Comparison of ENCODE assay signal across 1 cellular context in the genomic region with DNA sequence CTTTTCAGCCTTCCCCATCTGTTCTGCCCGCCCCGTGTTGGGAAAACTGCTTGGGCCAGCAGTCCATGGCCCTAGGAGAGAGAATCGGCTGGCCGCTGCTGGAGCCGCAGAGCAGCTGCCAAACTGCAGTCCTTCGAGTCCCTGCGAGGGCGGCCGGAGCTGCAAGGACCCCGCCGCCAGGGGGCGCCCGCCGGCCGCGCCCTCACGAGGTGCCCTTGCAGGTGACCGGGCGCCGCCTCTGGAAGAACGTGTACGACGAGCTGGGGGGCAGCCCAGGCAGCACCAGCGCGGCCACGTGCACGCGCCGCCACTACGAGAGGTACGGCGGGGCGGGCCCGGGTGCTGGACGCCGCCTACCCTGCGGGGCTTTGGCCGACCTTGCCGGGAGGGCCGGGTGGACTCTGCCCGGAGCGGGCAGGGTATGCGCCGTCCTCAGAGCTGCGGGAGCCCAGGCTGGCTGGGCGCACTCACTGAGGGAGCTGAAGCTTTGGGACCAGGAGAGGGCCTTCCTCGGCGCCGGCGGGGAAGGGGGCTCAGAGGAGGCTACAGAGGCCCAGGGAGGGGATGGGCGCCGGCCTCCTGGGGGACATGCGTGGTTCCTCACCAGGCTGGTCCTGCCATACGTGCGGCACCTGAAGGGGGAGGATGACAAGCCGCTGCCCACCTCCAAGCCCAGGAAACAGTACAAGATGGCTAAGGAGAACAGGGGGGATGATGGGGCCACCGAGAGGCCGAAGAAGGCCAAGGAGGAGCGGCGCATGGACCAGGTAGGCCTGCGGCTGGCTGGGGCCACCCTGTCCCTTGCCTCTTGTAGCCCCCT.
TF ChIP-seq lines count a peak whose summit lies in the region.

No MANE protein-coding gene starts in this region.

TF ChIP-seq in K562, 482 proteins besides CTCF, POLR2A, EP300 and RAD21 (continued from another document and continues in another):
- TF ChIP-seq, protein P1, sequence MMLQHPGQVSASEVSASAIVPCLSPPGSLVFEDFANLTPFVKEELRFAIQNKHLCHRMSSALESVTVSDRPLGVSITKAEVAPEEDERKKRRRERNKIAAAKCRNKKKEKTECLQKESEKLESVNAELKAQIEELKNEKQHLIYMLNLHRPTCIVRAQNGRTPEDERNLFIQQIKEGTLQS (IDR thresholded peaks at IDR 0.05): no peak
- TF ChIP-seq, protein P1 (CRISPR knock-in tag; conservative IDR thresholded peaks at IDR 0.05): no peak
- TF ChIP-seq, protein P2, sequence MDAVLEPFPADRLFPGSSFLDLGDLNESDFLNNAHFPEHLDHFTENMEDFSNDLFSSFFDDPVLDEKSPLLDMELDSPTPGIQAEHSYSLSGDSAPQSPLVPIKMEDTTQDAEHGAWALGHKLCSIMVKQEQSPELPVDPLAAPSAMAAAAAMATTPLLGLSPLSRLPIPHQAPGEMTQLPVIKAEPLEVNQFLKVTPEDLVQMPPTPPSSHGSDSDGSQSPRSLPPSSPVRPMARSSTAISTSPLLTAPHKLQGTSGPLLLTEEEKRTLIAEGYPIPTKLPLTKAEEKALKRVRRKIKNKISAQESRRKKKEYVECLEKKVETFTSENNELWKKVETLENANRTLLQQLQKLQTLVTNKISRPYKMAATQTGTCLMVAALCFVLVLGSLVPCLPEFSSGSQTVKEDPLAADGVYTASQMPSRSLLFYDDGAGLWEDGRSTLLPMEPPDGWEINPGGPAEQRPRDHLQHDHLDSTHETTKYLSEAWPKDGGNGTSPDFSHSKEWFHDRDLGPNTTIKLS (IDR thresholded peaks at IDR 0.05; ENCODE audit: borderline replicate concordance, low read depth): no peak
- TF ChIP-seq ASH1L (IDR thresholded peaks at IDR 0.05; ENCODE audit: borderline replicate concordance, low read depth, partially characterized antibody) (no peak), TRIM28 (IDR thresholded peaks at IDR 0.05) (no peak), HNRNPK (IDR thresholded peaks at IDR 0.05; ENCODE audit: low read depth, low read length, poor library complexity, severe bottlenecking) (no peak), RBM34 (IDR thresholded peaks at IDR 0.05; ENCODE audit: borderline replicate concordance, insufficient read depth, low read length) (no peak), TAF1 (IDR thresholded peaks at IDR 0.05; ENCODE audit: control insufficient read depth, extremely low read depth, insufficient read depth, low read length, severe bottlenecking) (no peak), XRCC3 (IDR thresholded peaks at IDR 0.05) (no peak), CXXC5 (CRISPR knock-in tag; IDR thresholded peaks at IDR 0.05) (peak; percentile 42), MTA1 (IDR thresholded peaks at IDR 0.05; ENCODE audit: borderline replicate concordance) (no peak), GABPA (tag; conservative IDR thresholded peaks at IDR 0.05; ENCODE audit: low read depth) (no peak), MTA3 (IDR thresholded peaks at IDR 0.05; ENCODE audit: borderline replicate concordance) (peak; percentile 85), ZNF217 (CRISPR knock-in tag; IDR thresholded peaks at IDR 0.05) (no peak), FOXK2 (conservative IDR thresholded peaks at IDR 0.05 in 1 of 2, IDR thresholded peaks at IDR 0.05 in 1 of 2; ENCODE audit: low read depth in 2 of 2) (no peak), GATA2 (CRISPR knock-in tag; IDR thresholded peaks at IDR 0.05) (no peak), ADNP (tag; IDR thresholded peaks at IDR 0.05) (no peak), PHF21A (IDR thresholded peaks at IDR 0.05; ENCODE audit: borderline replicate concordance, low read depth) (no peak), ZNF589 (CRISPR knock-in tag; IDR thresholded peaks at IDR 0.05; ENCODE audit: low read depth) (no peak), DNMT1 (IDR thresholded peaks at IDR 0.05) (no peak), SMARCB1 (IDR thresholded peaks at IDR 0.05; ENCODE audit: insufficient read length, low read depth) (no peak), BRCA1 (IDR thresholded peaks at IDR 0.05) (no peak), BRCA1 (CRISPR knock-in tag; IDR thresholded peaks at IDR 0.05) (no peak), POU5F1 (IDR thresholded peaks at IDR 0.05; ENCODE audit: borderline replicate concordance, low read depth, low read length, partially characterized antibody) (no peak), CHCHD3 (CRISPR knock-in tag; IDR thresholded peaks at IDR 0.05) (no peak), SRSF9 (IDR thresholded peaks at IDR 0.05; ENCODE audit: borderline replicate concordance, low read depth, low read length) (no peak)
- TF ChIP-seq, protein P3, sequence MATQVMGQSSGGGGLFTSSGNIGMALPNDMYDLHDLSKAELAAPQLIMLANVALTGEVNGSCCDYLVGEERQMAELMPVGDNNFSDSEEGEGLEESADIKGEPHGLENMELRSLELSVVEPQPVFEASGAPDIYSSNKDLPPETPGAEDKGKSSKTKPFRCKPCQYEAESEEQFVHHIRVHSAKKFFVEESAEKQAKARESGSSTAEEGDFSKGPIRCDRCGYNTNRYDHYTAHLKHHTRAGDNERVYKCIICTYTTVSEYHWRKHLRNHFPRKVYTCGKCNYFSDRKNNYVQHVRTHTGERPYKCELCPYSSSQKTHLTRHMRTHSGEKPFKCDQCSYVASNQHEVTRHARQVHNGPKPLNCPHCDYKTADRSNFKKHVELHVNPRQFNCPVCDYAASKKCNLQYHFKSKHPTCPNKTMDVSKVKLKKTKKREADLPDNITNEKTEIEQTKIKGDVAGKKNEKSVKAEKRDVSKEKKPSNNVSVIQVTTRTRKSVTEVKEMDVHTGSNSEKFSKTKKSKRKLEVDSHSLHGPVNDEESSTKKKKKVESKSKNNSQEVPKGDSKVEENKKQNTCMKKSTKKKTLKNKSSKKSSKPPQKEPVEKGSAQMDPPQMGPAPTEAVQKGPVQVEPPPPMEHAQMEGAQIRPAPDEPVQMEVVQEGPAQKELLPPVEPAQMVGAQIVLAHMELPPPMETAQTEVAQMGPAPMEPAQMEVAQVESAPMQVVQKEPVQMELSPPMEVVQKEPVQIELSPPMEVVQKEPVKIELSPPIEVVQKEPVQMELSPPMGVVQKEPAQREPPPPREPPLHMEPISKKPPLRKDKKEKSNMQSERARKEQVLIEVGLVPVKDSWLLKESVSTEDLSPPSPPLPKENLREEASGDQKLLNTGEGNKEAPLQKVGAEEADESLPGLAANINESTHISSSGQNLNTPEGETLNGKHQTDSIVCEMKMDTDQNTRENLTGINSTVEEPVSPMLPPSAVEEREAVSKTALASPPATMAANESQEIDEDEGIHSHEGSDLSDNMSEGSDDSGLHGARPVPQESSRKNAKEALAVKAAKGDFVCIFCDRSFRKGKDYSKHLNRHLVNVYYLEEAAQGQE (CRISPR knock-in tag; IDR thresholded peaks at IDR 0.05; ENCODE audit: low read depth): no peak
- TF ChIP-seq, protein P4, sequence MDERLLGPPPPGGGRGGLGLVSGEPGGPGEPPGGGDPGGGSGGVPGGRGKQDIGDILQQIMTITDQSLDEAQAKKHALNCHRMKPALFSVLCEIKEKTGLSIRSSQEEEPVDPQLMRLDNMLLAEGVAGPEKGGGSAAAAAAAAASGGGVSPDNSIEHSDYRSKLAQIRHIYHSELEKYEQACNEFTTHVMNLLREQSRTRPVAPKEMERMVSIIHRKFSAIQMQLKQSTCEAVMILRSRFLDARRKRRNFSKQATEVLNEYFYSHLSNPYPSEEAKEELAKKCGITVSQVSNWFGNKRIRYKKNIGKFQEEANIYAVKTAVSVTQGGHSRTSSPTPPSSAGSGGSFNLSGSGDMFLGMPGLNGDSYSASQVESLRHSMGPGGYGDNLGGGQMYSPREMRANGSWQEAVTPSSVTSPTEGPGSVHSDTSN (CRISPR knock-in tag; IDR thresholded peaks at IDR 0.05; ENCODE audit: low read depth): no peak
- TF ChIP-seq, protein P4 (tag; conservative IDR thresholded peaks at IDR 0.05; ENCODE audit: low read depth): no peak
- TF ChIP-seq, protein P5, sequence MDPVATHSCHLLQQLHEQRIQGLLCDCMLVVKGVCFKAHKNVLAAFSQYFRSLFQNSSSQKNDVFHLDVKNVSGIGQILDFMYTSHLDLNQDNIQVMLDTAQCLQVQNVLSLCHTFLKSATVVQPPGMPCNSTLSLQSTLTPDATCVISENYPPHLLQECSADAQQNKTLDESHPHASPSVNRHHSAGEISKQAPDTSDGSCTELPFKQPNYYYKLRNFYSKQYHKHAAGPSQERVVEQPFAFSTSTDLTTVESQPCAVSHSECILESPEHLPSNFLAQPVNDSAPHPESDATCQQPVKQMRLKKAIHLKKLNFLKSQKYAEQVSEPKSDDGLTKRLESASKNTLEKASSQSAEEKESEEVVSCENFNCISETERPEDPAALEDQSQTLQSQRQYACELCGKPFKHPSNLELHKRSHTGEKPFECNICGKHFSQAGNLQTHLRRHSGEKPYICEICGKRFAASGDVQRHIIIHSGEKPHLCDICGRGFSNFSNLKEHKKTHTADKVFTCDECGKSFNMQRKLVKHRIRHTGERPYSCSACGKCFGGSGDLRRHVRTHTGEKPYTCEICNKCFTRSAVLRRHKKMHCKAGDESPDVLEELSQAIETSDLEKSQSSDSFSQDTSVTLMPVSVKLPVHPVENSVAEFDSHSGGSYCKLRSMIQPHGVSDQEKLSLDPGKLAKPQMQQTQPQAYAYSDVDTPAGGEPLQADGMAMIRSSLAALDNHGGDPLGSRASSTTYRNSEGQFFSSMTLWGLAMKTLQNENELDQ (CRISPR knock-in tag; IDR thresholded peaks at IDR 0.05; ENCODE audit: borderline replicate concordance): no peak
- TF ChIP-seq, protein P6, sequence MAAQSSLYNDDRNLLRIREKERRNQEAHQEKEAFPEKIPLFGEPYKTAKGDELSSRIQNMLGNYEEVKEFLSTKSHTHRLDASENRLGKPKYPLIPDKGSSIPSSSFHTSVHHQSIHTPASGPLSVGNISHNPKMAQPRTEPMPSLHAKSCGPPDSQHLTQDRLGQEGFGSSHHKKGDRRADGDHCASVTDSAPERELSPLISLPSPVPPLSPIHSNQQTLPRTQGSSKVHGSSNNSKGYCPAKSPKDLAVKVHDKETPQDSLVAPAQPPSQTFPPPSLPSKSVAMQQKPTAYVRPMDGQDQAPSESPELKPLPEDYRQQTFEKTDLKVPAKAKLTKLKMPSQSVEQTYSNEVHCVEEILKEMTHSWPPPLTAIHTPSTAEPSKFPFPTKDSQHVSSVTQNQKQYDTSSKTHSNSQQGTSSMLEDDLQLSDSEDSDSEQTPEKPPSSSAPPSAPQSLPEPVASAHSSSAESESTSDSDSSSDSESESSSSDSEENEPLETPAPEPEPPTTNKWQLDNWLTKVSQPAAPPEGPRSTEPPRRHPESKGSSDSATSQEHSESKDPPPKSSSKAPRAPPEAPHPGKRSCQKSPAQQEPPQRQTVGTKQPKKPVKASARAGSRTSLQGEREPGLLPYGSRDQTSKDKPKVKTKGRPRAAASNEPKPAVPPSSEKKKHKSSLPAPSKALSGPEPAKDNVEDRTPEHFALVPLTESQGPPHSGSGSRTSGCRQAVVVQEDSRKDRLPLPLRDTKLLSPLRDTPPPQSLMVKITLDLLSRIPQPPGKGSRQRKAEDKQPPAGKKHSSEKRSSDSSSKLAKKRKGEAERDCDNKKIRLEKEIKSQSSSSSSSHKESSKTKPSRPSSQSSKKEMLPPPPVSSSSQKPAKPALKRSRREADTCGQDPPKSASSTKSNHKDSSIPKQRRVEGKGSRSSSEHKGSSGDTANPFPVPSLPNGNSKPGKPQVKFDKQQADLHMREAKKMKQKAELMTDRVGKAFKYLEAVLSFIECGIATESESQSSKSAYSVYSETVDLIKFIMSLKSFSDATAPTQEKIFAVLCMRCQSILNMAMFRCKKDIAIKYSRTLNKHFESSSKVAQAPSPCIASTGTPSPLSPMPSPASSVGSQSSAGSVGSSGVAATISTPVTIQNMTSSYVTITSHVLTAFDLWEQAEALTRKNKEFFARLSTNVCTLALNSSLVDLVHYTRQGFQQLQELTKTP (IDR thresholded peaks at IDR 0.05; ENCODE audit: low read depth in 1 of 2, partially characterized antibody in 2 of 2): no peak
- TF ChIP-seq, protein P7, sequence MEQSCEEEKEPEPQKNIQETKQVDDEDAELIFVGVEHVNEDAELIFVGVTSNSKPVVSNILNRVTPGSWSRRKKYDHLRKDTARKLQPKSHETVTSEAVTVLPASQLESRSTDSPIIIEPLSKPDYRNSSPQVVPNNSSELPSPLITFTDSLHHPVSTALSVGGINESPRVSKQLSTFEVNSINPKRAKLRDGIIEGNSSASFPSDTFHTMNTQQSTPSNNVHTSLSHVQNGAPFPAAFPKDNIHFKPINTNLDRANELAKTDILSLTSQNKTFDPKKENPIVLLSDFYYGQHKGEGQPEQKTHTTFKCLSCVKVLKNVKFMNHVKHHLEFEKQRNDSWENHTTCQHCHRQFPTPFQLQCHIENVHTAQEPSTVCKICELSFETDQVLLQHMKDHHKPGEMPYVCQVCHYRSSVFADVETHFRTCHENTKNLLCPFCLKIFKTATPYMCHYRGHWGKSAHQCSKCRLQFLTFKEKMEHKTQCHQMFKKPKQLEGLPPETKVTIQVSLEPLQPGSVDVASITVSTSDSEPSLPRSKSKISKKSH (CRISPR knock-in tag; IDR thresholded peaks at IDR 0.05): no peak
- TF ChIP-seq, protein P8, sequence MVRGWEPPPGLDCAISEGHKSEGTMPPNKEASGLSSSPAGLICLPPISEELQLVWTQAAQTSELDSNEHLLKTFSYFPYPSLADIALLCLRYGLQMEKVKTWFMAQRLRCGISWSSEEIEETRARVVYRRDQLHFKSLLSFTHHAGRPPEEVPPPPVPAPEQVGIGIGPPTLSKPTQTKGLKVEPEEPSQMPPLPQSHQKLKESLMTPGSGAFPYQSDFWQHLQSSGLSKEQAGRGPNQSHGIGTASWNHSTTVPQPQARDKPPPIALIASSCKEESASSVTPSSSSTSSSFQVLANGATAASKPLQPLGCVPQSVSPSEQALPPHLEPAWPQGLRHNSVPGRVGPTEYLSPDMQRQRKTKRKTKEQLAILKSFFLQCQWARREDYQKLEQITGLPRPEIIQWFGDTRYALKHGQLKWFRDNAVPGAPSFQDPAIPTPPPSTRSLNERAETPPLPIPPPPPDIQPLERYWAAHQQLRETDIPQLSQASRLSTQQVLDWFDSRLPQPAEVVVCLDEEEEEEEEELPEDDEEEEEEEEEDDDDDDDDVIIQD (CRISPR knock-in tag; IDR thresholded peaks at IDR 0.05): no peak
